Comparison of ENCODE assay signal across 5 cellular contexts in the genomic region with DNA sequence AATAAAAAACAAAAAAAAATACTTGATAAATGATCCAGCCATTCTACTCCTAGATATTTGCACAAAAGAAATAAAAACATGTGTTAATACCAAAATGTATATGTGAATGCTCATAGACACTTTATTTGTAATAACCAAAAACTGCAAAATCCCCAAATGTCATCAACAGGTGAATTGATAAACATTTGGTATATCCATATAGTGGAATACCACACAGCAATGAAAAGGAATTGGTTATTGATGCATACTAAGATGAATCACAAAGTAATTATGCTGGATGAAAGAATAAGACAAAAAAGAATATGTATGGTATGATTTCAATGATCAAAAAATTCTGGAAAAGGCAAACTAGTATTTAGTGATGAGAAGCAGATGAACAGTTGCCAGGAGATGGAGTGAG.
A peak's percentile ranks its signal among the peaks of the same experiment; 100 is the strongest.
TF ChIP-seq lines count a peak whose summit lies in the region.

No MANE protein-coding gene starts in this region.

TF ChIP-seq in SK-N-SH treated with all-trans-retinoic acid at 6 μM for 48 hours, 23 proteins besides CTCF, POLR2A, EP300 and RAD21:
- TF ChIP-seq ZNF8 (CRISPR knock-in tag; IDR thresholded peaks at IDR 0.05) (peak; percentile 94), BACH2 (CRISPR knock-in tag; IDR thresholded peaks at IDR 0.05; ENCODE audit: borderline replicate concordance) (no peak)

TF ChIP-seq in SK-N-SH, 30 proteins besides CTCF, POLR2A, EP300 and RAD21:
- no peak for TF ChIP-seq RFX5 (IDR thresholded peaks at IDR 0.05; ENCODE audit: low read length)
- TF ChIP-seq JUND (IDR thresholded peaks at IDR 0.05), result no peak
- TF ChIP-seq, protein P1, sequence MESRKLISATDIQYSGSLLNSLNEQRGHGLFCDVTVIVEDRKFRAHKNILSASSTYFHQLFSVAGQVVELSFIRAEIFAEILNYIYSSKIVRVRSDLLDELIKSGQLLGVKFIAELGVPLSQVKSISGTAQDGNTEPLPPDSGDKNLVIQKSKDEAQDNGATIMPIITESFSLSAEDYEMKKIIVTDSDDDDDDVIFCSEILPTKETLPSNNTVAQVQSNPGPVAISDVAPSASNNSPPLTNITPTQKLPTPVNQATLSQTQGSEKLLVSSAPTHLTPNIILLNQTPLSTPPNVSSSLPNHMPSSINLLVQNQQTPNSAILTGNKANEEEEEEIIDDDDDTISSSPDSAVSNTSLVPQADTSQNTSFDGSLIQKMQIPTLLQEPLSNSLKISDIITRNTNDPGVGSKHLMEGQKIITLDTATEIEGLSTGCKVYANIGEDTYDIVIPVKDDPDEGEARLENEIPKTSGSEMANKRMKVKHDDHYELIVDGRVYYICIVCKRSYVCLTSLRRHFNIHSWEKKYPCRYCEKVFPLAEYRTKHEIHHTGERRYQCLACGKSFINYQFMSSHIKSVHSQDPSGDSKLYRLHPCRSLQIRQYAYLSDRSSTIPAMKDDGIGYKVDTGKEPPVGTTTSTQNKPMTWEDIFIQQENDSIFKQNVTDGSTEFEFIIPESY (IDR thresholded peaks at IDR 0.05; ENCODE audit: borderline replicate concordance, low read depth), result no peak
- no peak for TF ChIP-seq GABPA (IDR thresholded peaks at IDR 0.05; ENCODE audit: low read depth)
- TF ChIP-seq, protein P2, sequence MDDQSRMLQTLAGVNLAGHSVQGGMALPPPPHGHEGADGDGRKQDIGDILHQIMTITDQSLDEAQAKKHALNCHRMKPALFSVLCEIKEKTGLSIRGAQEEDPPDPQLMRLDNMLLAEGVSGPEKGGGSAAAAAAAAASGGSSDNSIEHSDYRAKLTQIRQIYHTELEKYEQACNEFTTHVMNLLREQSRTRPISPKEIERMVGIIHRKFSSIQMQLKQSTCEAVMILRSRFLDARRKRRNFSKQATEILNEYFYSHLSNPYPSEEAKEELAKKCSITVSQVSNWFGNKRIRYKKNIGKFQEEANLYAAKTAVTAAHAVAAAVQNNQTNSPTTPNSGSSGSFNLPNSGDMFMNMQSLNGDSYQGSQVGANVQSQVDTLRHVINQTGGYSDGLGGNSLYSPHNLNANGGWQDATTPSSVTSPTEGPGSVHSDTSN (IDR thresholded peaks at IDR 0.05), result no peak
- TF ChIP-seq NFIC (IDR thresholded peaks at IDR 0.05; ENCODE audit: borderline replicate concordance), result no peak

TF ChIP-seq in HEK293, 187 proteins besides CTCF, POLR2A, EP300 and RAD21:
- TF ChIP-seq ZNF146 (tag by site-specific recombination; IDR thresholded peaks at IDR 0.05), result peak; percentile 91
- TF ChIP-seq SCRT2 (tag by site-specific recombination; IDR thresholded peaks at IDR 0.05), result peak; percentile 58; the same call in 1 of the 2 replicates
- TF ChIP-seq GFI1B (tag by site-specific recombination; IDR thresholded peaks at IDR 0.05), result no peak

TF ChIP-seq in K562, 482 proteins besides CTCF, POLR2A, EP300 and RAD21:
- TF ChIP-seq NFRKB (IDR thresholded peaks at IDR 0.05; ENCODE audit: low read depth), result no peak
- peak; percentile 35 for TF ChIP-seq ZNF146 (CRISPR knock-in tag; IDR thresholded peaks at IDR 0.05; ENCODE audit: unreplicated experiment)

TF ChIP-seq in H1, 55 proteins besides CTCF, POLR2A, EP300 and RAD21:
- TF ChIP-seq KDM1A (IDR thresholded peaks at IDR 0.05; ENCODE audit: borderline replicate concordance, low read length) (peak; percentile 52; the same call in 1 of the 2 replicates), POLR2AphosphoS5 (IDR thresholded peaks at IDR 0.05; ENCODE audit: low read depth, low read length) (no peak)
